33 cellular contexts compared by ENCODE assay signal in the genomic region with DNA sequence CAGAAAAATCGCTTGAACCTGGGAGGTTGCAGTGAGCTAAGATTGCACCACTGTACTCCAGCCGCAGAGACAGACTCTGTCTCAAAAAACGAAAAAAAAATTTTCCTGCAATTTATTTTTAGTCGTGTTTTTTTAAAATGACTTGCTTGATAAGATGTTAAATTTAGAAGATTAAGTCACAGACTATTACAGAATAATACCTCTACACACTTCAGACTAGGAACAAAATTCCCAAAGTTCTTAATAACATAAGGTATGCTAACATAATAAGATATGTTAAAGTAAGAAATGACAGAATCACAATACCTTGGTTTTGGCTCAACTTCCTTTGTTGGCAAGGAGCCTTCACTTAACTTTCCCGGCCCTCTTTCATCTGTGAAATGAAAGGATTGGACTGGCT. TPM values are rescaled to one million over a fixed set of nuclear protein-coding genes. Genes with fewer than 3 reads are reported as not detected.
"Had no signal": no experiment of that assay in that cellular context is flagged by ENCODE, and none has a peak within 500 bp of the region (broad histone marks: within the 10 kb centered on the region; RNA-seq: fewer than 3 reads in every experiment).

No MANE protein-coding gene starts in this region.

- H3K36me3 Mint-ChIP-seq: brain had no signal

- H3K27ac ChIP-seq: breast epithelium, cardiac muscle cell, dorsolateral prefrontal cortex, foreskin keratinocyte, gastrocnemius medialis, WERI-Rb-1 had no signal

- H3K27me3 ChIP-seq: breast epithelium, cardiac muscle cell, dorsolateral prefrontal cortex, foreskin keratinocyte, gastrocnemius medialis had no signal

- H3K9me3 ChIP-seq: gastrocnemius medialis had no signal

- H3K36me3 ChIP-seq: breast epithelium, cardiac muscle cell, gastrocnemius medialis, WERI-Rb-1 had no signal

- H3K4me3 ChIP-seq: breast epithelium, cardiac muscle cell, coronary artery, dorsolateral prefrontal cortex, gastrocnemius medialis had no signal

- DNase-seq: activated B cell treated with CpG ODN at 0.5 μM for 24 hours; activated CD4-positive, alpha-beta T cell treated with anti-CD3 and anti-CD28 coated beads for 48 hours; activated CD4-positive, alpha-beta T cell treated with anti-CD3 and anti-CD28 coated beads, Interleukin-2, amount 50 U/mL, for 1 hour; activated CD4-positive, alpha-beta T cell treated with anti-CD3 and anti-CD28 coated beads, Interleukin-2, amount 50 U/mL, for 48 hours; activated CD8-positive, alpha-beta memory T cell treated with anti-CD3 and anti-CD28 coated beads for 24 hours; activated CD8-positive, alpha-beta T cell treated with anti-CD3 and anti-CD28 coated beads for 36 hours; activated effector memory CD4-positive, alpha-beta T cell treated with Interleukin-2 at 50 U/mL for 16 hours; activated gamma-delta T cell treated with Interleukin-2 at 50 U/mL for 16 hours; activated naive CD4-positive, alpha-beta T cell treated with anti-CD3 and anti-CD28 coated beads, Interleukin-2, amount 50 U/mL, for 16 hours; activated naive CD4-positive, alpha-beta T cell treated with Interleukin-2 at 50 U/mL for 16 hours; activated T-cell treated with anti-CD3 and anti-CD28 coated beads, Interleukin-2, amount 50 U/mL, for 4 hours; amniotic stem cell; anterior cingulate cortex; dorsolateral prefrontal cortex; effector memory CD4-positive, alpha-beta T cell; endodermal cell; foreskin keratinocyte; gastrocnemius medialis; T-helper 1 cell; T-helper 17 cell; T1000; WERI-Rb-1 had no signal

- H3K4me1 Mint-ChIP-seq: activated B cell treated with CpG ODN at 0.5 μM for 24 hours; activated T-helper 17 cell treated with anti-CD3 and anti-CD28 coated beads, Interleukin-2, amount 50 U/mL, for 72 hours; brain; central memory CD8-positive, alpha-beta T cell; endodermal cell; T-helper 17 cell had no signal

- H3K4me1 ChIP-seq: breast epithelium, foreskin keratinocyte, gastrocnemius medialis had no signal

- H3K27me3 Mint-ChIP-seq: activated B cell treated with CpG ODN at 0.5 μM for 24 hours; dendritic cell treated with granulocyte-macrophage colony-stimulating factor and Interleukin-4, amounts not matched to agents 40 ng/mL and 50 ng/mL, for 4 days had no signal

- H3K27ac Mint-ChIP-seq: activated B cell treated with CpG ODN at 0.5 μM for 24 hours; activated CD8-positive, alpha-beta T cell treated with anti-CD3 and anti-CD28 coated beads for 36 hours; activated naive CD8-positive, alpha-beta T cell; activated T-helper 17 cell treated with anti-CD3 and anti-CD28 coated beads, Interleukin-2, amount 50 U/mL, for 72 hours; brain; dendritic cell treated with granulocyte-macrophage colony-stimulating factor and Interleukin-4, amounts not matched to agents 40 ng/mL and 50 ng/mL, for 4 days; endodermal cell; T-helper 17 cell; T-helper 2 cell treated with Interferon-gamma antibody and Interleukin-4, amounts not matched to agents 5 μg/mL and 100 μg/mL, for 36 hours had no signal

- H3K4me3 Mint-ChIP-seq: activated B cell treated with CpG ODN at 0.5 μM for 24 hours; activated CD8-positive, alpha-beta T cell treated with anti-CD3 and anti-CD28 coated beads for 36 hours; activated naive CD8-positive, alpha-beta T cell; activated T-cell treated with anti-CD3 and anti-CD28 coated beads, Interleukin-2, amount 50 U/mL, for 4 hours; activated T-helper 17 cell treated with anti-CD3 and anti-CD28 coated beads, Interleukin-2, amount 50 U/mL, for 72 hours; brain; central memory CD8-positive, alpha-beta T cell; dendritic cell treated with granulocyte-macrophage colony-stimulating factor and Interleukin-4, amounts not matched to agents 40 ng/mL and 50 ng/mL, for 4 days; endodermal cell; T-helper 17 cell; T-helper 2 cell treated with Interferon-gamma antibody and Interleukin-4, amounts not matched to agents 5 μg/mL and 100 μg/mL, for 36 hours had no signal

- ATAC-seq: activated CD4-positive, CD25-positive, alpha-beta regulatory T cell treated with anti-CD3 and anti-CD28 coated beads, Interleukin-2, amount 50 U/mL, for 24 hours; activated CD8-positive, alpha-beta T cell treated with anti-CD3 and anti-CD28 coated beads for 36 hours; activated T-cell treated with anti-CD3 and anti-CD28 coated beads, Interleukin-2, amount 50 U/mL, for 4 hours; activated T-helper 17 cell treated with anti-CD3 and anti-CD28 coated beads, Interleukin-2, amount 50 U/mL, for 72 hours; esophagus mucosa; foreskin keratinocyte; gastrocnemius medialis; T-helper 17 cell had no signal

RNA-seq across cellular contexts. Expression of a gene that starts 59.5 kb away (rescaled TPM):
- total RNA-seq: activated B cell treated with CpG ODN at 0.5 μM for 24 hours, foreskin keratinocyte had no signal
- polyA plus RNA-seq: foreskin keratinocyte had no signal
